ENCODE assay signal across 25 cellular contexts in the genomic region with DNA sequence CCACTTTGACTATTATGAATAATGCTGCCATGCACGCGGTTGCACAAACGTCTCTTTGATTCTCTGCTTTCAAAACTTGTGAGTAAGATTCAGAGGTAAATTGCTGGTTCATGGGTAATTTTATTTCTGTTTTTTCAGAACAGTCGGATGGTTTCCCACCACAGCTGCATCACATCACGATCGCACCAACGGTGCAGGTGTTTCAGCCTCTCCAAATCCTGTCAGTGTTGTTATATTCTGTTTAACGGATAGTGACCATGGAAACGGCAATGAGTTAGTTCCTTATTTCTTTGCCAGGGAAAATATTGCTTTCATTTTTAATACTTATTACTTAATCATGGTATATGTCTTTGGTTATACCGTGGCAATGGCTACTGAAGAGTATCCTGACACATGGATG. TPM values are rescaled to one million over a fixed set of nuclear protein-coding genes. Genes with fewer than 3 reads are reported as not detected.
"Had no signal": no experiment of that assay in that cellular context is flagged by ENCODE, and none has a peak within 500 bp of the region (broad histone marks: within the 10 kb centered on the region; RNA-seq: fewer than 3 reads in every experiment).

No MANE protein-coding gene starts in this region.

- ATAC-seq: effector memory CD8-positive, alpha-beta T cell; left lobe of liver; naive thymus-derived CD8-positive, alpha-beta T cell; sciatic nerve had no signal

- H3K4me1 Mint-ChIP-seq: naive thymus-derived CD8-positive, alpha-beta T cell; nephron progenitor cell had no signal

- H3K27ac ChIP-seq: esophagus squamous epithelium, prostate gland, right atrium auricular region, stomach, thoracic aorta, tibial nerve, upper lobe of left lung had no signal

- H3K4me3 Mint-ChIP-seq: effector memory CD8-positive, alpha-beta T cell; naive thymus-derived CD8-positive, alpha-beta T cell; nephron progenitor cell had no signal

- H3K27ac Mint-ChIP-seq: effector memory CD8-positive, alpha-beta T cell; naive thymus-derived CD8-positive, alpha-beta T cell; nephron progenitor cell had no signal

- DNase-seq: cortex of kidney; effector memory CD8-positive, alpha-beta T cell; erythroblast; esophagus squamous epithelium; kidney; mesenchymal stem cell; midbrain; naive thymus-derived CD8-positive, alpha-beta T cell; nephron progenitor cell; stimulated activated CD4-positive, alpha-beta T cell treated with anti-CD3 and anti-CD28 coated beads, Interleukin-12 subunit alpha, Interleukin-12 subunit beta, amount 100 ng/mL, for 4 hours; stimulated activated CD4-positive, alpha-beta T cell treated with anti-CD3 and anti-CD28 coated beads, Interleukin-1b, Interleukin-23, amount 100 ng/mL, for 48 hours; stimulated activated CD4-positive, alpha-beta T cell treated with anti-CD3 and anti-CD28 coated beads, Interleukin-4, amount 100 ng/mL, for 1 hour; stimulated activated CD8-positive, alpha-beta memory T cell treated with anti-CD3 and anti-CD28 coated beads, Interleukin-4, amount 100 ng/mL, for 48 hours; stimulated activated naive CD4-positive, alpha-beta T cell treated with Interleukin-2 at 50 U/mL for 16 hours; stomach; upper lobe of left lung had no signal

- H3K4me3 ChIP-seq: esophagus squamous epithelium, prostate gland, right atrium auricular region, smooth muscle cell, stomach, thoracic aorta, tibial nerve, upper lobe of left lung had no signal

- H3K36me3 ChIP-seq: esophagus squamous epithelium, prostate gland, right atrium auricular region, thoracic aorta, upper lobe of left lung had no signal

- H3K27me3 ChIP-seq: esophagus squamous epithelium, right atrium auricular region, stomach, tibial nerve, upper lobe of left lung had no signal

- H3K4me1 ChIP-seq: esophagus squamous epithelium, prostate gland, right atrium auricular region, stomach, tibial nerve, upper lobe of left lung had no signal

- H3K27me3 Mint-ChIP-seq: effector memory CD8-positive, alpha-beta T cell; naive thymus-derived CD8-positive, alpha-beta T cell had no signal

- H3K9me3 ChIP-seq: prostate gland, right atrium auricular region, thoracic aorta had no signal

RNA-seq across cellular contexts. Expression of gene ZNF835, which starts 19.1 kb away (rescaled TPM):
- total RNA-seq: osteocyte, smooth muscle cell had no signal

RNA-seq across cellular contexts. Expression of gene SMIM17, which starts 47.7 kb away (rescaled TPM):
- total RNA-seq: left lobe of liver; naive thymus-derived CD8-positive, alpha-beta T cell; prostate gland; right atrium auricular region; subcutaneous adipose tissue had no signal
